1 cellular context compared by ENCODE assay signal in genomic region chr5:81755320-81755719, GRCh38.
TF ChIP-seq lines count a peak whose summit lies in the region.

No MANE protein-coding gene starts in this region.

TF ChIP-seq in K562, 482 proteins besides CTCF, POLR2A, EP300 and RAD21 (continued from another document and continues in another):
- TF ChIP-seq HBP1 (CRISPR knock-in tag; IDR thresholded peaks at IDR 0.05) (no peak), JUN (IDR thresholded peaks at IDR 0.05; ENCODE audit: borderline replicate concordance, low read depth, low read length) (peak; percentile 25; the same call in 1 of the 2 replicates), JUN (CRISPR knock-in tag; IDR thresholded peaks at IDR 0.05; ENCODE audit: borderline replicate concordance) (no peak), CTBP1 (IDR thresholded peaks at IDR 0.05; ENCODE audit: borderline replicate concordance) (no peak), GTF2E2 (tag; IDR thresholded peaks at IDR 0.05) (no peak), SMARCE1 (IDR thresholded peaks at IDR 0.05) (no peak), SIRT6 (IDR thresholded peaks at IDR 0.05; ENCODE audit: low read depth, low read length) (no peak), HINFP (tag; conservative IDR thresholded peaks at IDR 0.05; ENCODE audit: low read depth) (no peak), ZNF280B (CRISPR knock-in tag; IDR thresholded peaks at IDR 0.05) (no peak), RBM14 (IDR thresholded peaks at IDR 0.05; ENCODE audit: borderline replicate concordance, insufficient read depth, low read depth, low read length) (no peak), PTRF (tag; IDR thresholded peaks at IDR 0.05) (no peak), HMBOX1 (IDR thresholded peaks at IDR 0.05) (0 out of 2 replicates have a peak, but pooled peaks have one; percentile 46), ZFP36 (IDR thresholded peaks at IDR 0.05; ENCODE audit: low read depth, low read length, partially characterized antibody) (no peak), UBTF (IDR thresholded peaks at IDR 0.05; ENCODE audit: borderline replicate concordance in 1 of 2, low read depth in 2 of 2, low read length in 2 of 2) (no peak), XRCC3 (IDR thresholded peaks at IDR 0.05) (no peak), RAD51 (IDR thresholded peaks at IDR 0.05; ENCODE audit: borderline replicate concordance, low read depth) (no peak), NFIC (IDR thresholded peaks at IDR 0.05) (no peak), SOX6 (IDR thresholded peaks at IDR 0.05) (no peak), CHD2 (IDR thresholded peaks at IDR 0.05; ENCODE audit: low read depth, low read length) (no peak), NFE2L1 (tag; IDR thresholded peaks at IDR 0.05; ENCODE audit: borderline replicate concordance, low read depth) (no peak), DNMT1 (IDR thresholded peaks at IDR 0.05) (no peak), TRIM28 (IDR thresholded peaks at IDR 0.05) (no peak), ATF2 (CRISPR knock-in tag; IDR thresholded peaks at IDR 0.05) (no peak), HMGXB4 (CRISPR knock-in tag; IDR thresholded peaks at IDR 0.05) (no peak), JUND (IDR thresholded peaks at IDR 0.05; ENCODE audit: borderline replicate concordance, low read depth, low read length) (peak; percentile 55; the same call in 1 of the 2 replicates), JUND (tag; IDR thresholded peaks at IDR 0.05; ENCODE audit: borderline replicate concordance, low read depth, low read length) (peak; percentile 44; the same call in 1 of the 3 replicates), GATAD2B (IDR thresholded peaks at IDR 0.05; ENCODE audit: borderline replicate concordance) (no peak), CREB1 (IDR thresholded peaks at IDR 0.05) (no peak), CREB1 (CRISPR knock-in tag; IDR thresholded peaks at IDR 0.05) (no peak), IFI16 (CRISPR knock-in tag; IDR thresholded peaks at IDR 0.05) (no peak), ZFP91 (CRISPR knock-in tag; IDR thresholded peaks at IDR 0.05) (no peak), ZNF165 (CRISPR knock-in tag; IDR thresholded peaks at IDR 0.05; ENCODE audit: borderline replicate concordance) (no peak), E2F5 (CRISPR knock-in tag; IDR thresholded peaks at IDR 0.05) (no peak), GABPA (tag; conservative IDR thresholded peaks at IDR 0.05; ENCODE audit: low read depth) (no peak), SREBF1 (IDR thresholded peaks at IDR 0.05; ENCODE audit: borderline replicate concordance, low read depth, low read length) (no peak), ZBTB40 (IDR thresholded peaks at IDR 0.05) (no peak; the same call in 1 of the 2 replicates), ZBTB40 (CRISPR knock-in tag; IDR thresholded peaks at IDR 0.05) (no peak)
